In the genomic region with DNA sequence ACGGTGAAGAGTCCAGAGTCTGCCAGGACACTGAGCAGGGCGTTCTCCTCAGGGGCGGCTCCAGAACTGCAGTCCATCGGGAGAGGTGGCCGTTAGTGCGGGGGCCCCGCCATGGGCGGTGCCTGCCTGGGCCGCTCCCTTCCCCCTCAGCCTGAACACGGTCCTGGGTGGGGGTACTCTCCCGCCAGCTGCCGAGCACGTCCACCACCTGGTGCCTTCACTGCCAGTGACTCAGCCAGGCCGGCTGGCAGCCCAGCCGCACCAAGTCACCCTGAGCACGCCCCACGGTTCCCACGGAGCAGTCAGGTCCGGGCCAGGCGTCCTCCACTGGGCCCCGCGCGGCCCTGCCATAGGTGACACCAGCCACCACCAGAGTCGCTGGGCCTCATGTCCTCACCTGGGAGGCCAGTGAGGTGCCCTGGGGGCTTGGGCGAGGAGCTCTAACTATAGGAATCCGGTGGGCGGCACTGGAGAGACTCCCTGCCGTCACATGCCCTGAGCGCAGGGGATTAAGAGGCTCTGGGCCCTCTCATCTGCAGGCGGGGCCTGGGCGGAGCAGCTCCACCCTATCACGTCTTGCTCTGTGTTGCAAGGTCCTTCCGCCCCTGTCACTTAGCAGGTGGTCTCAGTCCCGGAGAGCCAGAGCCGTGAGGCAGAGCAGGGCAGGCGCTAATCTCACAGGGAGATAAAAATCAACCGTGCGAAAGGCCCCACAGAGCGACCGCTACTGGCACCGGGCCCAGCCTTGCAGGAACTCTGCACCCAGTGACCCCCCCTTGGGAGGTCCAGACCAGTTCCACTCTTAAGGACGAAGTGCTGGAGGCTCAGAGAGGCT, we compare ENCODE assay signal across 8 cellular contexts. TPM values are rescaled to one million over a fixed set of nuclear protein-coding genes. Genes with fewer than 3 reads are reported as not detected.
A peak's percentile ranks its signal among the peaks of the same experiment; 100 is the strongest.
DNase-seq lines count a peak whose midpoint lies in the region; ATAC-seq and TF ChIP-seq lines count a peak whose summit lies in the region.

No MANE protein-coding gene starts in this region.

- intact Hi-C loops in activated T-helper 2 cell treated with anti-CD3 and anti-CD28 coated beads, Interferon-gamma antibody, Interleukin-2, Interleukin-4, amounts not matched to agents 10 μg/mL and 5 μg/mL and 100 μg/mL, durations not matched to agents 14 hours and 24 hours and 36 hours (cut with micrococcal nuclease), result no loop called here

- no peak overlapping the region for H3K27ac Mint-ChIP-seq in central memory CD8-positive, alpha-beta T cell (ENCODE audit: low read depth)
- H3K27ac Mint-ChIP-seq in mesothelial cell of epicardium, result peak overlapping the region; percentile 79
- H3K27ac Mint-ChIP-seq in activated T-helper 2 cell treated with anti-CD3 and anti-CD28 coated beads, Interferon-gamma antibody, Interleukin-2, Interleukin-4, amounts not matched to agents 10 μg/mL and 5 μg/mL and 100 μg/mL, durations not matched to agents 14 hours and 24 hours and 36 hours, result no peak overlapping the region

- TF ChIP-seq CTCF in mesothelial cell of epicardium (IDR thresholded peaks at IDR 0.05; ENCODE audit: unreplicated experiment), result no peak

- peaks cover 57% of the 10 kb centered on the region for H3K4me1 ChIP-seq in NT2/D1 (ENCODE audit: insufficient read depth, insufficient read length)

- H3K36me3 Mint-ChIP-seq in central memory CD8-positive, alpha-beta T cell (ENCODE audit: insufficient read depth), result peaks cover 8% of the 10 kb centered on the region
- H3K36me3 Mint-ChIP-seq in mesothelial cell of epicardium, result no peaks in the 10 kb centered on the region
- no peaks in the 10 kb centered on the region for H3K36me3 Mint-ChIP-seq in activated T-helper 2 cell treated with anti-CD3 and anti-CD28 coated beads, Interferon-gamma antibody, Interleukin-2, Interleukin-4, amounts not matched to agents 10 μg/mL and 5 μg/mL and 100 μg/mL, durations not matched to agents 14 hours and 24 hours and 36 hours (ENCODE audit: low read depth)

- no peaks in the 10 kb centered on the region for H3K9me3 ChIP-seq in NT2/D1 (ENCODE audit: insufficient read depth, low read length)

- ATAC-seq in central memory CD8-positive, alpha-beta T cell (replicated peaks; ENCODE audit: extremely low read depth, poor library complexity, severe bottlenecking), result peak; percentile 56
- no peak for ATAC-seq in GM18517 (IDR thresholded peaks at IDR 0.05; ENCODE audit: unreplicated experiment)

- H3K27me3 ChIP-seq in NT2/D1 (ENCODE audit: insufficient read depth, insufficient read length), result peaks cover 73% of the 10 kb centered on the region

- H3K27me3 Mint-ChIP-seq in central memory CD8-positive, alpha-beta T cell, result no peaks in the 10 kb centered on the region
- H3K27me3 Mint-ChIP-seq in mesothelial cell of epicardium (ENCODE audit: low read depth), result no peaks in the 10 kb centered on the region
- H3K27me3 Mint-ChIP-seq in activated T-helper 2 cell treated with anti-CD3 and anti-CD28 coated beads, Interferon-gamma antibody, Interleukin-2, Interleukin-4, amounts not matched to agents 10 μg/mL and 5 μg/mL and 100 μg/mL, durations not matched to agents 14 hours and 24 hours and 36 hours (ENCODE audit: low read depth), result no peaks in the 10 kb centered on the region

- H3K4me3 Mint-ChIP-seq in central memory CD8-positive, alpha-beta T cell, result no peak overlapping the region
- H3K4me3 Mint-ChIP-seq in mesothelial cell of epicardium, result peak overlapping the region; percentile 54
- no peak overlapping the region for H3K4me3 Mint-ChIP-seq in activated T-helper 2 cell treated with anti-CD3 and anti-CD28 coated beads, Interferon-gamma antibody, Interleukin-2, Interleukin-4, amounts not matched to agents 10 μg/mL and 5 μg/mL and 100 μg/mL, durations not matched to agents 14 hours and 24 hours and 36 hours (ENCODE audit: low read depth)

- H3K9me3 Mint-ChIP-seq in central memory CD8-positive, alpha-beta T cell, result no peaks in the 10 kb centered on the region
- H3K9me3 Mint-ChIP-seq in mesothelial cell of epicardium, result no peaks in the 10 kb centered on the region
- H3K9me3 Mint-ChIP-seq in activated T-helper 2 cell treated with anti-CD3 and anti-CD28 coated beads, Interferon-gamma antibody, Interleukin-2, Interleukin-4, amounts not matched to agents 10 μg/mL and 5 μg/mL and 100 μg/mL, durations not matched to agents 14 hours and 24 hours and 36 hours, result no peaks in the 10 kb centered on the region

- peaks cover 24% of the 10 kb centered on the region for H3K36me3 ChIP-seq in NT2/D1 (ENCODE audit: insufficient read depth, insufficient read length, low read length)

- H3K4me1 Mint-ChIP-seq in central memory CD8-positive, alpha-beta T cell, result peaks cover 33% of the 10 kb centered on the region
- peaks cover 67% of the 10 kb centered on the region for H3K4me1 Mint-ChIP-seq in mesothelial cell of epicardium
- H3K4me1 Mint-ChIP-seq in activated T-helper 2 cell treated with anti-CD3 and anti-CD28 coated beads, Interferon-gamma antibody, Interleukin-2, Interleukin-4, amounts not matched to agents 10 μg/mL and 5 μg/mL and 100 μg/mL, durations not matched to agents 14 hours and 24 hours and 36 hours (ENCODE audit: low read depth), result peaks cover 14% of the 10 kb centered on the region

- peak; percentile 75 for DNase-seq in activated CD8-positive, alpha-beta memory T cell treated with anti-CD3 and anti-CD28 coated beads for 24 hours
- DNase-seq in activated CD8-positive, alpha-beta memory T cell treated with anti-CD3 and anti-CD28 coated beads, Interleukin-2, amount 50 U/mL, for 48 hours, result no peak
- DNase-seq in NT2/D1 (ENCODE audit: low read depth, low spot score) (peak; percentile 57), mesothelial cell of epicardium (ENCODE audit: low spot score in 2 of 2, unreplicated experiment in 2 of 2) (peak in 1 of 2 experiments; percentile 78), NCI-H1092 (lab: John Stamatoyannopoulos, UW) (no peak)
- no peak for DNase-seq in central memory CD8-positive, alpha-beta T cell (ENCODE audit: low spot score in 2 of 2)
- DNase-seq in activated T-helper 2 cell treated with anti-CD3 and anti-CD28 coated beads, Interferon-gamma antibody, Interleukin-2, Interleukin-4, amounts not matched to agents 10 μg/mL and 5 μg/mL and 100 μg/mL, durations not matched to agents 14 hours and 24 hours and 36 hours (ENCODE audit: low spot score), result no peak

- H3K9ac ChIP-seq in NT2/D1 (ENCODE audit: insufficient read length, low read depth), result peak overlapping the region; percentile 74

- peak overlapping the region; percentile 36 for H3K4me3 ChIP-seq in NT2/D1 (ENCODE audit: insufficient read length, low read depth)

RNA-seq across cellular contexts. Expression of a gene that starts 14.3 kb away (rescaled TPM):
- 148 to 160 TPM (median 151 TPM) in 3 replicates for total RNA-seq in mesothelial cell of epicardium
- 240 and 255 TPM in 2 replicates for total RNA-seq in activated T-helper 2 cell treated with anti-CD3 and anti-CD28 coated beads, Interferon-gamma antibody, Interleukin-2, Interleukin-4, amounts not matched to agents 10 μg/mL and 5 μg/mL and 100 μg/mL, durations not matched to agents 14 hours and 24 hours and 36 hours

RNA-seq across cellular contexts. Expression of a gene that starts 32.9 kb away (rescaled TPM):
- 14.1 to 15.9 TPM (median 14.6 TPM) in 3 replicates for total RNA-seq in mesothelial cell of epicardium
- 79.9 and 90.9 TPM in 2 replicates for total RNA-seq in activated T-helper 2 cell treated with anti-CD3 and anti-CD28 coated beads, Interferon-gamma antibody, Interleukin-2, Interleukin-4, amounts not matched to agents 10 μg/mL and 5 μg/mL and 100 μg/mL, durations not matched to agents 14 hours and 24 hours and 36 hours

RNA-seq across cellular contexts. Expression of a gene that starts 41.1 kb away (rescaled TPM):
- 95.9 to 99.2 TPM (median 96.2 TPM) in 3 replicates for total RNA-seq in mesothelial cell of epicardium
- 294 and 300 TPM in 2 replicates for total RNA-seq in activated T-helper 2 cell treated with anti-CD3 and anti-CD28 coated beads, Interferon-gamma antibody, Interleukin-2, Interleukin-4, amounts not matched to agents 10 μg/mL and 5 μg/mL and 100 μg/mL, durations not matched to agents 14 hours and 24 hours and 36 hours

Comparison
In these comparisons a context has a peak if more than half of its experiments do, and no peak if none do; other contexts are left out.
1. DNase-seq: peak in activated CD8-positive, alpha-beta memory T cell treated with anti-CD3 and anti-CD28 coated beads for 24 hours (single experiment) and NT2/D1 (single experiment); none in activated CD8-positive, alpha-beta memory T cell treated with anti-CD3 and anti-CD28 coated beads, Interleukin-2, amount 50 U/mL, for 48 hours (single experiment), central memory CD8-positive, alpha-beta T cell (0 of 2), activated T-helper 2 cell treated with anti-CD3 and anti-CD28 coated beads, Interferon-gamma antibody, Interleukin-2, Interleukin-4, amounts not matched to agents 10 μg/mL and 5 μg/mL and 100 μg/mL, durations not matched to agents 14 hours and 24 hours and 36 hours (single experiment) and NCI-H1092 (single experiment).